Comparison of ENCODE assay signal across 14 cellular contexts in the genomic region with DNA sequence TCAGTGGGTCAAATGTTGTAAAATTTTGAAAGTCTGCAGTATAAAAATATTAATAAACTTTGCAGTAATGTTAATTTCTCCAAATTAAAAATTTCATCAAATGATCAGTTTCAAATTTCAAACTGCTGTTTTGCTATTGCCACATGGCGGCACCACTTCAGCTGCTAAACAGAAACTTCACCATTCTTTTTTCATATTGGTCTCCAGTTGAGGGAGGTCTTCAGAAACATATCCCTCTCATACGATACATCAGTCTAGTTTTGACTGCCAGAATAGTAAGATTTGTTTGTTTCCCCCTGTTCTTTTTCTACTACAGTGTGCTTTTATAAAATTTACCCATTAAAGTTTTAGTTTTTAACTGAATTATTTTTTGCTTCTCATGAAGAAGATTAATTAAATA. TPM values are rescaled to one million over a fixed set of nuclear protein-coding genes. Genes with fewer than 3 reads are reported as not detected.
DNase-seq lines count a peak whose midpoint lies in the region; ATAC-seq, FAIRE-seq and TF ChIP-seq lines count a peak whose summit lies in the region.
"Had no signal": no experiment of that assay in that cellular context is flagged by ENCODE, and none has a peak within 500 bp of the region (broad histone marks: within the 10 kb centered on the region; RNA-seq: fewer than 3 reads in every experiment).

No MANE protein-coding gene starts in this region.

- peak; percentile 34 for TF ChIP-seq CTCF in C4-2B (conservative IDR thresholded peaks at IDR 0.05)
- peak; percentile 76 for TF ChIP-seq CTCF in HFFc6 (IDR thresholded peaks at IDR 0.05)
- TF ChIP-seq CTCF in astrocyte (IDR thresholded peaks at IDR 0.05; ENCODE audit: insufficient read depth, low read depth, low read length) = peak; percentile 37
- TF ChIP-seq CTCF in nephron progenitor cell (IDR thresholded peaks at IDR 0.05) = no peak

- ATAC-seq in activated CD4-positive, CD25-positive, alpha-beta regulatory T cell treated with anti-CD3 and anti-CD28 coated beads, Interleukin-2, amount 50 U/mL, for 24 hours = no peak
- ATAC-seq in HG03095 (IDR thresholded peaks at IDR 0.05; ENCODE audit: unreplicated experiment) = no peak

- H3K4me3 ChIP-seq in astrocyte (ENCODE audit: insufficient read depth, low read depth, low read length) = no peak overlapping the region
- H3K4me3 ChIP-seq: Peyer's patch had no signal

- peak overlapping the region; percentile 98 for H3K4me3 Mint-ChIP-seq in HFFc6
- H3K4me3 Mint-ChIP-seq in astrocyte (ENCODE audit: unreplicated experiment) = no peak overlapping the region
- H3K4me3 Mint-ChIP-seq in nephron progenitor cell = no peak overlapping the region

- DNase-seq in HFFc6 (no peak), astrocyte (ENCODE audit: low read depth) (no peak), middle frontal gyrus (ENCODE audit: extremely low spot score, low spot score) (peak; percentile 0), NCI-H226 (no peak), nephron progenitor cell (no peak)
- DNase-seq: activated effector memory CD4-positive, alpha-beta T cell treated with Interleukin-2 at 50 U/mL for 16 hours; cortex of kidney; DMS79; GOT3; NCI-H1048; Peyer's patch had no signal

- H3K9me3 ChIP-seq in astrocyte (ENCODE audit: insufficient read depth, low read depth, low read length) = no peaks in the 10 kb centered on the region
- H3K9me3 ChIP-seq: Peyer's patch had no signal

- H3K4me1 Mint-ChIP-seq in HFFc6 (ENCODE audit: low read depth) (peaks cover 61% of the 10 kb centered on the region), astrocyte (ENCODE audit: low read depth, unreplicated experiment) (no peaks in the 10 kb centered on the region), nephron progenitor cell (peaks cover 17% of the 10 kb centered on the region)

- H4K20me1 ChIP-seq in astrocyte (ENCODE audit: insufficient read depth, low read length) = no peaks in the 10 kb centered on the region

- no peaks in the 10 kb centered on the region for H3K27me3 ChIP-seq in astrocyte (ENCODE audit: insufficient read depth, low read length)

- no peaks in the 10 kb centered on the region for H3K36me3 ChIP-seq in astrocyte (ENCODE audit: insufficient read depth, low read length)
- H3K36me3 ChIP-seq: Peyer's patch had no signal

- H3K9me3 Mint-ChIP-seq in HFFc6 (peaks cover 5% of the 10 kb centered on the region; the same call in 1 of the 2 replicates), astrocyte (ENCODE audit: unreplicated experiment) (no peaks in the 10 kb centered on the region), nephron progenitor cell (no peaks in the 10 kb centered on the region)

- H3K27ac Mint-ChIP-seq in HFFc6 (peak overlapping the region; percentile 66; the same call in 1 of the 2 replicates), astrocyte (ENCODE audit: unreplicated experiment) (no peak overlapping the region), nephron progenitor cell (no peak overlapping the region)

- H3K4me1 ChIP-seq in astrocyte (ENCODE audit: insufficient read depth, low read length) = no peaks in the 10 kb centered on the region

- H3K36me3 Mint-ChIP-seq in HFFc6 (ENCODE audit: low read depth) (peaks cover 62% of the 10 kb centered on the region), astrocyte (ENCODE audit: low read depth, unreplicated experiment) (no peaks in the 10 kb centered on the region), nephron progenitor cell (ENCODE audit: low read depth) (no peaks in the 10 kb centered on the region)

- no peak overlapping the region for H2AFZ ChIP-seq in astrocyte (ENCODE audit: low read depth, low read length)

- H3K4me2 ChIP-seq in astrocyte (ENCODE audit: low read length) = peak overlapping the region; percentile 96

- H3K27ac ChIP-seq in C4-2B (no peak overlapping the region), astrocyte (ENCODE audit: low read depth, low read length) (no peak overlapping the region)
- H3K27ac ChIP-seq: Peyer's patch had no signal

- no peak for FAIRE-seq in astrocyte (lab: Jason Lieb, UNC)

- H3K79me2 ChIP-seq in astrocyte (ENCODE audit: insufficient read depth, low read length) = peaks cover 76% of the 10 kb centered on the region

- peak overlapping the region; percentile 26 for H3K9ac ChIP-seq in astrocyte (ENCODE audit: low read length)

- H3K27me3 Mint-ChIP-seq in HFFc6 (ENCODE audit: insufficient read depth) (no peaks in the 10 kb centered on the region; the same call in 1 of the 2 replicates), astrocyte (ENCODE audit: low read depth, unreplicated experiment) (peaks cover 13% of the 10 kb centered on the region), nephron progenitor cell (ENCODE audit: low read depth, poor library complexity) (peaks cover 32% of the 10 kb centered on the region)

RNA-seq across cellular contexts. Expression of a gene that starts 4.2 kb away (rescaled TPM):
- total RNA-seq in HFFc6 (2021; fragmentation: NEBNext Ultra II Directional; extraction: Animal tissue kit (Norgen Biotek cat#: 25700)) = 100 to 1,000 TPM in 2 of 6 experiments, 10 to 100 TPM in 4; 65.7 to 106 (median 93.3) TPM
- total RNA-seq in astrocyte = 0.87 and 1.4 TPM in 2 replicates

Comparison
In these comparisons a context has a peak if more than half of its experiments do, and no peak if none do; other contexts are left out.
1. RNA of a gene that starts 4.2 kb away (total RNA-seq): 65.7 to 106 TPM in HFFc6; 0.87 to 1.4 TPM in astrocyte; every median in the first group is over 10 times any median in the second.